ENCODE assay signal across 8 cellular contexts in the genomic region with DNA sequence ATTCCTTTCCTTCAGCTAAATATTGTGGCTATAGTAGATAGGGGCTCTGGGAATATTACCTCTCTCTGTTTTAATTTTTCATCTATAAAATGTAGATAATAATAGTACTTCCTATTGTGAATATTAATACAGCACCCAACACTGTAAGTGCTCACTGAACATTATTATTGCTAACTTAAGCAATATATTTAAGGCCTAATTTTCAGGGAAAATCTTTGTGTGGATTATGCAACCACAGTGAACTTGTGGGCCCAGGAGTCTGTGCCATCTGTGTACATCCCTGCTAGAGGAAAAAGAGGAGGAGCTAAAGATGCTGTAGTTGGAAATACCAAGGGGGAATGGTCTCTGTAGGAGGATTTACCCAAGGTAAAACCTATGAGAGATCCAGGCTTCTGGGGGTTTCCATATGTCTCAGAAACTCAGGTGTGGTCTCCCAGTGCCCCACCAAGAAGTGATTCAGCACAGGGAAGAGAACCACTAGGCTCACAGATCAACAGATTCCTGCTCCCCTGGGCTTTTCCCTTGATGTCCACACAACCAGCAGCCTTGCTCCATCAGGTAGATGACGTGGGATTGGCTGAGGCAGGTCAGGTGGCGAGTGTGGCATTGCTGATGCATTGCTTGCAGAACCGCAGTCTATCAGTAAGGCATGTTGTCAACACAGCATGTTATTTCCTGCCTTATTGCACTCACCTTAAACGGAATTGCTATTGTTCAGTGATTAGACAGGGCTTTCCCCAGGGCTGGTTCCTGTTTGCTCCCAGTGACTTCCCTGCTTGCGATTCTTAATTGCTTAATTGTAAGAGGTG. TPM values are rescaled to one million over a fixed set of nuclear protein-coding genes. Genes with fewer than 3 reads are reported as not detected.
DNase-seq lines count a peak whose midpoint lies in the region; ATAC-seq and TF ChIP-seq lines count a peak whose summit lies in the region.

No MANE protein-coding gene starts in this region.

- H3K36me3 Mint-ChIP-seq in natural killer cell, result no peaks in the 10 kb centered on the region

- ATAC-seq in natural killer cell (peak; percentile 53 to 73 (median 67)), upper lobe of right lung (peak; percentile 3)

- H3K36me3 ChIP-seq in H7 (replicated peaks; ENCODE audit: control insufficient read depth, insufficient read depth, low read length) (no peaks in the 10 kb centered on the region), upper lobe of right lung (no peaks in the 10 kb centered on the region)

- H3K9me3 Mint-ChIP-seq in natural killer cell, result peaks cover 0 to 3% of the 10 kb centered on the region in 2 donors

- no peaks in the 10 kb centered on the region for H3K27me3 Mint-ChIP-seq in natural killer cell (ENCODE audit: low read depth in 2 of 2)

- H3K27ac Mint-ChIP-seq in natural killer cell, result peak overlapping the region in 1 of 2 donors; percentile 96

- H3K9me3 ChIP-seq in upper lobe of right lung, result no peaks in the 10 kb centered on the region

- H3K27me3 ChIP-seq in H7 (ENCODE audit: control insufficient read depth, insufficient read depth, low read length) (no peaks in the 10 kb centered on the region), upper lobe of right lung (no peaks in the 10 kb centered on the region)

- H3K4me3 ChIP-seq in H7 (ENCODE audit: insufficient read depth, low read depth, low read length) (no peak overlapping the region), upper lobe of right lung (no peak overlapping the region)

- DNase-seq in H7, result peak; percentile 69
- DNase-seq in T follicular helper cell (ENCODE audit: low read depth), result peak; percentile 81
- DNase-seq in activated naive CD8-positive, alpha-beta T cell treated with anti-CD3 and anti-CD28 coated beads, Interleukin-2, amount 50 U/mL, for 16 hours (ENCODE audit: low read depth, low spot score), result peak; percentile 25
- peak; percentile 77 for DNase-seq in natural killer cell
- DNase-seq in upper lobe of right lung, result no peak
- no peak for DNase-seq in Kasumi-1 (lab: John Stamatoyannopoulos, UW)
- no peak for DNase-seq in DMS79 (lab: John Stamatoyannopoulos, UW)

- H3K4me1 ChIP-seq in upper lobe of right lung, result peaks cover 48% of the 10 kb centered on the region

- H3K27ac ChIP-seq in 22Rv1, result peak overlapping the region; percentile 98
- peak overlapping the region; percentile 80 for H3K27ac ChIP-seq in upper lobe of right lung

- TF ChIP-seq CTCF in 22Rv1 (IDR thresholded peaks at IDR 0.05) (no peak), natural killer cell (IDR thresholded peaks at IDR 0.05) (no peak), upper lobe of right lung (IDR thresholded peaks at IDR 0.05) (no peak)

- intact Hi-C loops in natural killer cell (cut with micrococcal nuclease) (loop anchor here (2.0 to 5.0 kb wide), 4 partner anchors 54 to 369 kb away; partner anchors contain the start of gene LONP2), upper lobe of right lung (cut with DNase I) (no loop called here)

- H3K4me1 Mint-ChIP-seq in natural killer cell, result peaks cover 35 to 55% of the 10 kb centered on the region in 2 donors

- H3K4me3 Mint-ChIP-seq in natural killer cell, result peak overlapping the region; percentile 83

RNA-seq across cellular contexts. Expression of gene N4BP1, which starts 1.6 kb away (rescaled TPM):
- total RNA-seq in H7 (2014; rRNA removed; shearing (Covaris generic)), result 18.8 and 25.8 TPM in 2 replicates
- 10 to 100 TPM; 43.2 to 63.1 (median 55.5) TPM for total RNA-seq in natural killer cell
- total RNA-seq in upper lobe of right lung, result 66.5 TPM

Comparison
In these comparisons a context has a peak if more than half of its experiments do, and no peak if none do; other contexts are left out.
1. DNase-seq: peak in H7 (single experiment), T follicular helper cell (single experiment), activated naive CD8-positive, alpha-beta T cell treated with anti-CD3 and anti-CD28 coated beads, Interleukin-2, amount 50 U/mL, for 16 hours (single experiment) and natural killer cell (single experiment); none in upper lobe of right lung (single experiment), Kasumi-1 (0 of 2) and DMS79 (single experiment).